ENCODE assay signal across 14 cellular contexts in the genomic region with DNA sequence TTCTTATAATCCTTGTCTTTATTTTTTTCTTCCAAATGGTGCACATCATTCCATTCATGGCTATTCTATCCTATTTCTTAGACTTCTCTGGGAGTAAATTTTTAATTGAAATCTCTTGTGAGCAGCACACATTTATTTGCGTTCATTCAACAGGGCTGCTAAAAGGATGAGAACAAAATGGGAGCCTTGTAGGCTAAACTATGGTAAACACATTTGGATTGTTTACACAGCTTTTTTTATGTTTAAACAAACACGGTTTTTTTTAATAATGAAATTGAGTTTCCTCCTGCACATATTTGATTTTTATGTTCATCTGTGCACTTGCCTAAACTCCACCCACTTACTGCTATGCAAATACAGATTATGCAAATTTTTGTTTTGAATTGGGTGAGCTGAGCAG.
"Had no signal": no experiment of that assay in that cellular context is flagged by ENCODE, and none has a peak within 500 bp of the region (broad histone marks: within the 10 kb centered on the region; RNA-seq: fewer than 3 reads in every experiment).

No MANE protein-coding gene starts in this region.

- H3K27ac ChIP-seq: foreskin keratinocyte, ovary, right lobe of liver had no signal

- DNase-seq: activated CD4-positive, alpha-beta T cell treated with anti-CD3 and anti-CD28 coated beads, Interleukin-2, amount 50 U/mL, for 1 hour; activated CD8-positive, alpha-beta memory T cell treated with anti-CD3 and anti-CD28 coated beads for 24 hours; activated naive CD4-positive, alpha-beta T cell treated with anti-CD3 and anti-CD28 coated beads for 36 hours; activated naive CD8-positive, alpha-beta T cell treated with anti-CD3 and anti-CD28 coated beads, Interleukin-2, amount 50 U/mL, for 24 hours; aorta; effector memory CD4-positive, alpha-beta T cell; foreskin keratinocyte; glutamatergic neuron; kidney glomerular epithelial cell; left ventricle myocardium superior; mucosa of descending colon; naive thymus-derived CD4-positive, alpha-beta T cell; ovary; right lobe of liver had no signal

- H3K27me3 ChIP-seq: ovary, right lobe of liver had no signal

- ATAC-seq: activated naive CD8-positive, alpha-beta T cell treated with anti-CD3 and anti-CD28 coated beads, Interleukin-2, amount 50 U/mL, for 24 hours; foreskin keratinocyte; left ventricle myocardium superior; mucosa of descending colon; naive thymus-derived CD4-positive, alpha-beta T cell; right lobe of liver had no signal

- H3K4me3 ChIP-seq: mucosa of descending colon, ovary, right lobe of liver had no signal
